8 cellular contexts compared by ENCODE assay signal in genomic region chr22:26679003-26679629, GRCh38. TPM values are rescaled to one million over a fixed set of nuclear protein-coding genes. Genes with fewer than 3 reads are reported as not detected.
A peak's percentile ranks its signal among the peaks of the same experiment; 100 is the strongest.
DNase-seq lines count a peak whose midpoint lies in the region; ATAC-seq and TF ChIP-seq lines count a peak whose summit lies in the region.

No MANE protein-coding gene starts in this region.

- ATAC-seq in HG02642 (IDR thresholded peaks at IDR 0.05; ENCODE audit: poor library complexity, unreplicated experiment), result no peak

- no peak overlapping the region for H3K4me3 ChIP-seq in KMS-11 (IDR thresholded peaks at IDR 0.05; ENCODE audit: insufficient read depth, low read depth, low read length)
- H3K4me3 ChIP-seq in parathyroid adenoma (ENCODE audit: low read depth, low read length), result no peak overlapping the region

- H3K79me2 ChIP-seq in KMS-11 (ENCODE audit: insufficient read depth, low read depth) (peaks cover 3% of the 10 kb centered on the region; the same call in 1 of the 2 replicates), parathyroid adenoma (no peaks in the 10 kb centered on the region)

- TF ChIP-seq CTCF in KMS-11 (conservative IDR thresholded peaks at IDR 0.05; ENCODE audit: low read depth, low read length) (peak; percentile 93), parathyroid adenoma (IDR thresholded peaks at IDR 0.05) (peak; percentile 87)

- peak; percentile 94 for DNase-seq in ELF-1 (ENCODE audit: low read depth, low spot score)
- DNase-seq in SK-N-DZ (ENCODE audit: low spot score), result peak; percentile 78
- peak; percentile 77 for DNase-seq in activated naive CD4-positive, alpha-beta T cell treated with Interleukin-2 at 50 U/mL for 16 hours
- DNase-seq in globus pallidus (ENCODE audit: low spot score), result peak; percentile 65
- no peak for DNase-seq in GF-D8 (lab: John Stamatoyannopoulos, UW)

- H3K9ac ChIP-seq in KMS-11 (no peak overlapping the region), parathyroid adenoma (no peak overlapping the region)

- H3K36me3 ChIP-seq in KMS-11 (ENCODE audit: insufficient read depth) (no peaks in the 10 kb centered on the region), parathyroid adenoma (ENCODE audit: control insufficient read depth, insufficient read depth, low read length) (no peaks in the 10 kb centered on the region)

- H3K4me1 ChIP-seq in KMS-11 (ENCODE audit: low read depth, poor library complexity, severe bottlenecking) (peaks cover 2% of the 10 kb centered on the region), parathyroid adenoma (no peaks in the 10 kb centered on the region)

- H2AFZ ChIP-seq in KMS-11 (ENCODE audit: low read depth), result no peak overlapping the region
- H2AFZ ChIP-seq in parathyroid adenoma, result no peak overlapping the region

- H3K4me2 ChIP-seq in KMS-11, result no peak overlapping the region
- H3K4me2 ChIP-seq in parathyroid adenoma (ENCODE audit: low read length), result no peak overlapping the region

- H4K20me1 ChIP-seq in KMS-11 (ENCODE audit: insufficient read depth), result no peaks in the 10 kb centered on the region

- H3K27me3 ChIP-seq in KMS-11 (ENCODE audit: insufficient read depth, low read depth) (no peaks in the 10 kb centered on the region), parathyroid adenoma (ENCODE audit: control insufficient read depth, insufficient read depth, low read length) (no peaks in the 10 kb centered on the region)

- no peaks in the 10 kb centered on the region for H3K9me3 ChIP-seq in parathyroid adenoma (ENCODE audit: control insufficient read depth, low read length)

- H3K27ac ChIP-seq in KMS-11 (no peak overlapping the region), parathyroid adenoma (no peak overlapping the region)

RNA-seq across cellular contexts. Expression of gene MIAT, which starts 21.7 kb away (rescaled TPM):
- polyA plus RNA-seq in SK-N-DZ (2014; cell fraction: cytosol; rRNA removed), result 53.7 and 94.7 TPM in 2 replicates
- polyA plus RNA-seq in SK-N-DZ (2014; cell fraction: nucleus; rRNA removed), result 509 and 691 TPM in 2 replicates

RNA-seq across cellular contexts. Expression of gene CRYBA4, which starts 57.4 kb away (rescaled TPM):
- polyA plus RNA-seq in SK-N-DZ (2014; cell fraction: cytosol; rRNA removed), result not detected in 2 replicates
- not detected in 2 replicates for polyA plus RNA-seq in SK-N-DZ (2014; cell fraction: nucleus; rRNA removed)
